ENCODE assay signal across 12 cellular contexts in the genomic region with DNA sequence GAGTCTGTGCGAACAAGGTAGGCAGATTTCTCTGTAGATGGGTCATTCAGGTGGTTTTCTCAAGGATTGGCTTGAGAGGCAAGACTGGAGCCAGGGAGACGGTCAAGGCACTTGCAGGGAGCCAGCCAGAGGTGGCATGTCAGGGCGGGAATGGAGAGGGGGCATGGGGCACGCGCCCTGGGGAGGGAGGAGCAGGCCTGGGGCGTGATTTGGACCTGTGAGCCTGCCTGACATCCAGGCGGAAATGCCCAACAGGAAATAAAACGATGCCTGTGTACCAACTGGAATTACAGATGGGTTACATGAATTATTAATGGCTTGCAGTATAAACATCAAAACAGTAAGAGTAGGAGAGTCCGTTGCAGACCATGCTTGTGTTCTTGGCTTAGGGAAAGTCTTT. TPM values are rescaled to one million over a fixed set of nuclear protein-coding genes. Genes with fewer than 3 reads are reported as not detected.
DNase-seq lines count a peak whose midpoint lies in the region; ATAC-seq, FAIRE-seq and TF ChIP-seq lines count a peak whose summit lies in the region.
"Had no signal": no experiment of that assay in that cellular context is flagged by ENCODE, and none has a peak within 500 bp of the region (broad histone marks: within the 10 kb centered on the region; RNA-seq: fewer than 3 reads in every experiment).

No MANE protein-coding gene starts in this region.

- peak overlapping the region; percentile 44 for H3K27ac Mint-ChIP-seq in WTC11
- H3K27ac Mint-ChIP-seq: effector memory CD8-positive, alpha-beta T cell; T-helper 1 cell treated with Interleukin-12 subunit alpha and Interleukin-12 subunit beta and Interleukin-4 antibody, amounts not matched to agents 30 μg/mL and 1 μg/mL, for 36 hours had no signal

- no peak overlapping the region for H2AFZ ChIP-seq in keratinocyte (ENCODE audit: control insufficient read depth, low read length)

- dilution Hi-C loops in keratinocyte (cut with MboI; ENCODE audit: extremely low pct_ligation_motif_present, low sequenced_read_pairs): no loop called here

- H3K4me1 Mint-ChIP-seq in WTC11: peaks cover 61% of the 10 kb centered on the region

- H3K4me3 Mint-ChIP-seq in WTC11: no peak overlapping the region
- H3K4me3 Mint-ChIP-seq: activated naive CD8-positive, alpha-beta T cell treated with anti-CD3 and anti-CD28 coated beads, Interleukin-2, amount 50 U/mL, for 24 hours; effector memory CD8-positive, alpha-beta T cell; T-helper 1 cell treated with Interleukin-12 subunit alpha and Interleukin-12 subunit beta and Interleukin-4 antibody, amounts not matched to agents 30 μg/mL and 1 μg/mL, for 36 hours had no signal

- no peaks in the 10 kb centered on the region for H3K27me3 Mint-ChIP-seq in WTC11 (ENCODE audit: low read depth)
- H3K27me3 Mint-ChIP-seq: activated naive CD8-positive, alpha-beta T cell treated with anti-CD3 and anti-CD28 coated beads, Interleukin-2, amount 50 U/mL, for 24 hours; effector memory CD8-positive, alpha-beta T cell had no signal

- H3K4me3 ChIP-seq in H7 (ENCODE audit: insufficient read depth, low read depth, low read length) (no peak overlapping the region), keratinocyte (ENCODE audit: control insufficient read depth in 2 of 3, extremely low read depth in 1 of 3, insufficient read depth in 2 of 3, low read depth in 1 of 3, low read length in 3 of 3) (peak overlapping the region in 1 of 3 experiments; percentile 25), small intestine (ENCODE audit: low read depth in 1 of 2, low read length in 2 of 2) (no peak overlapping the region)

- ATAC-seq in WTC11 (no peak), GM18858 (IDR thresholded peaks at IDR 0.05; ENCODE audit: unreplicated experiment) (no peak), HG03159 (IDR thresholded peaks at IDR 0.05; ENCODE audit: unreplicated experiment) (no peak)
- ATAC-seq: activated naive CD8-positive, alpha-beta T cell treated with anti-CD3 and anti-CD28 coated beads, Interleukin-2, amount 50 U/mL, for 24 hours; effector memory CD8-positive, alpha-beta T cell had no signal

- DNase-seq in H7 (peak; percentile 31), WTC11 (ENCODE audit: low spot score) (no peak), keratinocyte (ENCODE audit: low read depth, low spot score) (no peak), small intestine (peak; percentile 78), NCI-H82 (lab: John Stamatoyannopoulos, UW) (no peak)
- DNase-seq: activated naive CD8-positive, alpha-beta T cell treated with anti-CD3 and anti-CD28 coated beads, Interleukin-2, amount 50 U/mL, for 24 hours; DMS53; effector memory CD8-positive, alpha-beta T cell; NK-92 treated with Interleukin-12 subunit alpha and Interleukin-12 subunit beta, amount 100 ng/mL, for 24 hours had no signal

- H3K4me1 ChIP-seq in keratinocyte (ENCODE audit: control insufficient read depth, extremely low read depth, insufficient read depth, low read length): peaks cover 43% of the 10 kb centered on the region
- H3K4me1 ChIP-seq in small intestine (ENCODE audit: control insufficient read depth in 2 of 2, insufficient read depth in 1 of 2, low read depth in 1 of 2, low read length in 1 of 2): peaks cover 0 to 6% of the 10 kb centered on the region in 2 donors

- FAIRE-seq in keratinocyte (lab: Jason Lieb, UNC) (peak; percentile 29), small intestine (lab: Jason Lieb, UNC) (no peak)

- peaks cover 10% of the 10 kb centered on the region; the same call in 1 of the 2 replicates for H3K36me3 Mint-ChIP-seq in WTC11

- peak overlapping the region; percentile 53 for H3K9ac ChIP-seq in keratinocyte (ENCODE audit: control insufficient read depth, extremely low read depth, insufficient read depth, low read length)

- H3K9me1 ChIP-seq in keratinocyte (ENCODE audit: control insufficient read depth, extremely low read depth, insufficient read depth, low read length): no peaks in the 10 kb centered on the region

- peaks cover 4% of the 10 kb centered on the region for H4K20me1 ChIP-seq in keratinocyte (ENCODE audit: control insufficient read depth, extremely low read depth, insufficient read depth, low read length)

- H3K36me3 ChIP-seq in H7 (replicated peaks; ENCODE audit: control insufficient read depth, insufficient read depth, low read length) (no peaks in the 10 kb centered on the region; the same call in none of the 2 replicates), keratinocyte (ENCODE audit: control insufficient read depth in 2 of 2, extremely low read depth in 1 of 2, insufficient read depth in 2 of 2, low read length in 2 of 2) (peaks cover 0 to 15% of the 10 kb centered on the region in 2 experiments), small intestine (ENCODE audit: control insufficient read depth in 2 of 2, insufficient read depth in 2 of 2, low read length in 2 of 2) (no peaks in the 10 kb centered on the region)

- H3K4me2 ChIP-seq in keratinocyte (ENCODE audit: control insufficient read depth, extremely low read depth, insufficient read depth, low read depth, low read length): peak overlapping the region; percentile 69

- no peaks in the 10 kb centered on the region for H3K27me3 ChIP-seq in H7 (ENCODE audit: control insufficient read depth, insufficient read depth, low read length)
- no peaks in the 10 kb centered on the region for H3K27me3 ChIP-seq in keratinocyte (ENCODE audit: control insufficient read depth, extremely low read depth, insufficient read depth, low read length)
- no peaks in the 10 kb centered on the region for H3K27me3 ChIP-seq in small intestine (ENCODE audit: control insufficient read depth in 2 of 2, insufficient read depth in 2 of 2, low read length in 2 of 2)

- peaks cover 96% of the 10 kb centered on the region for H3K79me2 ChIP-seq in keratinocyte (ENCODE audit: control insufficient read depth, insufficient read depth, low read length)

- H3K9me3 ChIP-seq in keratinocyte (ENCODE audit: control insufficient read depth, low read depth, low read length): no peaks in the 10 kb centered on the region
- no peaks in the 10 kb centered on the region for H3K9me3 ChIP-seq in small intestine (ENCODE audit: control insufficient read depth, low read depth)

- H3K27ac ChIP-seq in keratinocyte (ENCODE audit: control insufficient read depth, insufficient read depth, low read length) (peak overlapping the region; percentile 49), small intestine (ENCODE audit: low read depth in 1 of 2, low read length in 1 of 2) (peak overlapping the region; percentile 38 to 56)

- TF ChIP-seq CTCF in WTC11 (IDR thresholded peaks at IDR 0.05) (no peak), keratinocyte (optimal IDR thresholded peaks at IDR 0.05 in 1 of 3, IDR thresholded peaks at IDR 0.05 in 1 of 3, conservative IDR thresholded peaks at IDR 0.05 in 1 of 3; ENCODE audit: extremely low read depth in 1 of 3, insufficient read depth in 2 of 3, low read length in 3 of 3) (no peak)

- no peaks in the 10 kb centered on the region for H3K9me3 Mint-ChIP-seq in WTC11
- H3K9me3 Mint-ChIP-seq: activated naive CD8-positive, alpha-beta T cell treated with anti-CD3 and anti-CD28 coated beads, Interleukin-2, amount 50 U/mL, for 24 hours; effector memory CD8-positive, alpha-beta T cell; T-helper 1 cell treated with Interleukin-12 subunit alpha and Interleukin-12 subunit beta and Interleukin-4 antibody, amounts not matched to agents 30 μg/mL and 1 μg/mL, for 36 hours had no signal

- CTCF ChIA-PET in WTC11 (lab: Charles Lee): interaction anchor here (1.4 to 2.4 kb wide), 2 partner anchors 8 to 13 kb away, joined by 11 to 15 read pairs; a partner anchor contains a TSS

- POLR2A ChIA-PET in WTC11 (lab: Charles Lee): no interaction called here

- WGBS in small intestine, 3 donors: 26 to 55% (median 40%) methylated on average over 9 of the region's 9 CpGs

TF ChIP-seq in WTC11, 78 proteins besides CTCF, POLR2A, EP300 and RAD21 (continues in another document):
- TF ChIP-seq NFE2L1 (CRISPR knock-in tag; IDR thresholded peaks at IDR 0.05) (no peak), ZNF121 (CRISPR knock-in tag; IDR thresholded peaks at IDR 0.05) (no peak), NR2C2 (CRISPR knock-in tag; IDR thresholded peaks at IDR 0.05) (no peak), GABPB1 (CRISPR knock-in tag; IDR thresholded peaks at IDR 0.05) (no peak)
- TF ChIP-seq, protein P1, sequence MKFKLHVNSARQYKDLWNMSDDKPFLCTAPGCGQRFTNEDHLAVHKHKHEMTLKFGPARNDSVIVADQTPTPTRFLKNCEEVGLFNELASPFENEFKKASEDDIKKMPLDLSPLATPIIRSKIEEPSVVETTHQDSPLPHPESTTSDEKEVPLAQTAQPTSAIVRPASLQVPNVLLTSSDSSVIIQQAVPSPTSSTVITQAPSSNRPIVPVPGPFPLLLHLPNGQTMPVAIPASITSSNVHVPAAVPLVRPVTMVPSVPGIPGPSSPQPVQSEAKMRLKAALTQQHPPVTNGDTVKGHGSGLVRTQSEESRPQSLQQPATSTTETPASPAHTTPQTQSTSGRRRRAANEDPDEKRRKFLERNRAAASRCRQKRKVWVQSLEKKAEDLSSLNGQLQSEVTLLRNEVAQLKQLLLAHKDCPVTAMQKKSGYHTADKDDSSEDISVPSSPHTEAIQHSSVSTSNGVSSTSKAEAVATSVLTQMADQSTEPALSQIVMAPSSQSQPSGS (CRISPR knock-in tag; IDR thresholded peaks at IDR 0.05; ENCODE audit: borderline replicate concordance, low read depth): no peak

RNA-seq across cellular contexts. Expression of a gene that starts 8.6 kb away (rescaled TPM):
- total RNA-seq in H7 (2014; rRNA removed; shearing (Covaris generic)): 60.5 and 82.1 TPM in 2 replicates
- 149 to 158 TPM (median 156 TPM) in 3 replicates for total RNA-seq in WTC11 (2021)
- 164 to 176 TPM (median 166 TPM) in 3 replicates for polyA plus RNA-seq in keratinocyte
- 137 TPM for polyA plus RNA-seq in keratinocyte (2011; ENCODE audit: low read depth)
- polyA plus RNA-seq in keratinocyte (2011; cell fraction: cytosol; rRNA removed): 31.1 and 40.2 TPM in 2 replicates
- 411 and 514 TPM in 2 replicates for polyA plus RNA-seq in keratinocyte (2011; cell fraction: nucleus; rRNA removed)
- polyA plus RNA-seq in keratinocyte (2012; ENCODE audit: low replicate concordance): 103 and 107 TPM in 2 replicates
- polyA minus RNA-seq in keratinocyte: 141 to 263 TPM (median 162 TPM) in 3 replicates
- polyA minus RNA-seq in keratinocyte (2011; cell fraction: cytosol; rRNA and poly(A)+ RNA removed): 93.2 TPM
- polyA minus RNA-seq in keratinocyte (2011; cell fraction: nucleus; rRNA and poly(A)+ RNA removed): 326 and 435 TPM in 2 replicates
- polyA plus RNA-seq in small intestine: 10 to 100 TPM; 41.6 to 63.7 (median 58.6) TPM

RNA-seq across cellular contexts. Expression of a gene that starts 52.7 kb away (rescaled TPM):
- total RNA-seq in H7 (2014; rRNA removed; shearing (Covaris generic)): 50.8 and 61.9 TPM in 2 replicates
- 73.0 to 82.0 TPM (median 73.4 TPM) in 3 replicates for total RNA-seq in WTC11 (2021)
- 21.1 to 32.0 TPM (median 22.9 TPM) in 3 replicates for polyA plus RNA-seq in keratinocyte
- polyA plus RNA-seq in keratinocyte (2011; ENCODE audit: low read depth): 40.4 TPM
- polyA plus RNA-seq in keratinocyte (2011; cell fraction: cytosol; rRNA removed): 14.0 and 26.1 TPM in 2 replicates
- 50.3 and 70.5 TPM in 2 replicates for polyA plus RNA-seq in keratinocyte (2011; cell fraction: nucleus; rRNA removed)
- 26.7 and 47.3 TPM in 2 replicates for polyA plus RNA-seq in keratinocyte (2012; ENCODE audit: low replicate concordance)
- 9.3 to 11.1 TPM (median 10.1 TPM) in 3 replicates for polyA minus RNA-seq in keratinocyte
- polyA minus RNA-seq in keratinocyte (2011; cell fraction: cytosol; rRNA and poly(A)+ RNA removed): 33.4 TPM
- 10.4 and 14.1 TPM in 2 replicates for polyA minus RNA-seq in keratinocyte (2011; cell fraction: nucleus; rRNA and poly(A)+ RNA removed)
- 10 to 100 TPM; 38.9 to 87.2 (median 71.9) TPM for polyA plus RNA-seq in small intestine

Comparison
In these comparisons a context has a peak if more than half of its experiments do, and no peak if none do; other contexts are left out.
1. DNase-seq: peak in H7 (single experiment) and small intestine (single experiment); none in WTC11 (single experiment), keratinocyte (single experiment) and NCI-H82 (single experiment).